In the genomic region with DNA sequence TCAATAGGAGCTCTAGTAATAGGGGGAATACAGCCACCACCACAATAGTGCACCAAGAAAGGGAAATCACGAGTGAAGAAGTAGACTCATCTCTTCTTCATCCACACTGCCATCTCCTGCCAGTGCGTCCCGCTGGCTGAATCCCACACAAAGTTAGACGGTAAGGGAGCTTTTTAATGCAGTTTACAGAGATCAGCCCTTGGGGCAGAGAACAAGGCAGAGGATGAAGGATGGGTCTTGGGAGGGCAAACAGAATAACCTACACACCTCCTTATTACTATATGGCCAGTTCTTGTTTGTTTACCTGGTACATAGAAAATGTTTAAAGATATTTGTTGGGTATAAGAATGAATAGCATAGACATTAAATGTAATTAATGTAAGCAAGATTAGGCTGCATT, we compare ENCODE assay signal across 26 cellular contexts.
"Had no signal": no experiment of that assay in that cellular context is flagged by ENCODE, and none has a peak within 500 bp of the region (broad histone marks: within the 10 kb centered on the region; RNA-seq: fewer than 3 reads in every experiment).

No MANE protein-coding gene starts in this region.

- H3K36me3 ChIP-seq: adrenal gland, esophagus muscularis mucosa, left ventricle myocardium inferior, neutrophil, ovary, prostate gland, thoracic aorta had no signal

- H3K4me1 ChIP-seq: prostate gland had no signal

- H3K9me3 Mint-ChIP-seq: activated CD4-positive, alpha-beta memory T cell treated with anti-CD3 and anti-CD28 coated beads for 36 hours; activated naive CD4-positive, alpha-beta T cell treated with anti-CD3 and anti-CD28 coated beads for 36 hours; activated naive CD8-positive, alpha-beta T cell treated with anti-CD3 and anti-CD28 coated beads for 36 hours; activated T-helper 1 cell treated with anti-CD3 and anti-CD28 coated beads, Interleukin-12 subunit alpha, Interleukin-12 subunit beta, Interleukin-2, Interleukin-4 antibody, amounts not matched to agents 30 ng/mL and 10 ng/mL and 1 ng/mL, durations not matched to agents 14 hours and 24 hours and 36 hours; nephron; stimulated activated effector memory CD8-positive, alpha-beta T cell treated with anti-CD3 and anti-CD28 coated beads, Interleukin-12 subunit alpha, Interleukin-12 subunit beta, amount 100 ng/mL, for 72 hours; stimulated activated naive CD8-positive, alpha-beta T cell treated with anti-CD3 and anti-CD28 coated beads, Interleukin-15, Interleukin-2, amounts not matched to agents 100 ng/mL and 50 ng/mL, for 24 hours had no signal

- H3K9me3 ChIP-seq: adrenal gland, esophagus muscularis mucosa, left ventricle myocardium inferior, neutrophil, ovary, prostate gland, thoracic aorta had no signal

- DNase-seq: activated CD4-positive, alpha-beta memory T cell treated with anti-CD3 and anti-CD28 coated beads for 36 hours; activated CD4-positive, alpha-beta T cell treated with anti-CD3 and anti-CD28 coated beads for 48 hours; activated CD8-positive, alpha-beta memory T cell treated with anti-CD3 and anti-CD28 coated beads, Interleukin-2, amount 50 U/mL, for 4 hours; activated effector memory CD4-positive, alpha-beta T cell treated with anti-CD3 and anti-CD28 coated beads, Interleukin-2, amount 50 U/mL, for 16 hours; activated naive CD4-positive, alpha-beta T cell treated with anti-CD3 and anti-CD28 coated beads for 36 hours; activated naive CD8-positive, alpha-beta T cell treated with anti-CD3 and anti-CD28 coated beads for 36 hours; activated T-cell treated with anti-CD3 and anti-CD28 coated beads, Interleukin-2, amount 50 U/mL, for 1 hour; aorta; cortex of kidney; left ventricle myocardium inferior; ovary; retina; stimulated activated CD4-positive, alpha-beta T cell treated with anti-CD3 and anti-CD28 coated beads, Interleukin-12 subunit alpha, Interleukin-12 subunit beta, amount 100 ng/mL, for 4 hours; stimulated activated CD4-positive, alpha-beta T cell treated with anti-CD3 and anti-CD28 coated beads, Interleukin-4, amount 100 ng/mL, for 24 hours had no signal

- H3K4me3 Mint-ChIP-seq: activated CD4-positive, alpha-beta memory T cell treated with anti-CD3 and anti-CD28 coated beads for 36 hours; activated naive CD4-positive, alpha-beta T cell treated with anti-CD3 and anti-CD28 coated beads for 36 hours; activated naive CD8-positive, alpha-beta T cell treated with anti-CD3 and anti-CD28 coated beads for 36 hours; activated T-helper 1 cell treated with anti-CD3 and anti-CD28 coated beads, Interleukin-12 subunit alpha, Interleukin-12 subunit beta, Interleukin-2, Interleukin-4 antibody, amounts not matched to agents 30 ng/mL and 10 ng/mL and 1 ng/mL, durations not matched to agents 14 hours and 24 hours and 36 hours; brain; nephron; stimulated activated effector memory CD8-positive, alpha-beta T cell treated with anti-CD3 and anti-CD28 coated beads, Interleukin-12 subunit alpha, Interleukin-12 subunit beta, amount 100 ng/mL, for 72 hours; stimulated activated naive CD8-positive, alpha-beta T cell treated with anti-CD3 and anti-CD28 coated beads, Interleukin-15, Interleukin-2, amounts not matched to agents 100 ng/mL and 50 ng/mL, for 24 hours had no signal

- H3K27ac Mint-ChIP-seq: activated CD4-positive, alpha-beta memory T cell treated with anti-CD3 and anti-CD28 coated beads for 36 hours; activated naive CD4-positive, alpha-beta T cell treated with anti-CD3 and anti-CD28 coated beads for 36 hours; activated naive CD8-positive, alpha-beta T cell treated with anti-CD3 and anti-CD28 coated beads for 36 hours; activated T-helper 1 cell treated with anti-CD3 and anti-CD28 coated beads, Interleukin-12 subunit alpha, Interleukin-12 subunit beta, Interleukin-2, Interleukin-4 antibody, amounts not matched to agents 30 ng/mL and 10 ng/mL and 1 ng/mL, durations not matched to agents 14 hours and 24 hours and 36 hours; brain; nephron; stimulated activated effector memory CD8-positive, alpha-beta T cell treated with anti-CD3 and anti-CD28 coated beads, Interleukin-12 subunit alpha, Interleukin-12 subunit beta, amount 100 ng/mL, for 72 hours; stimulated activated naive CD8-positive, alpha-beta T cell treated with anti-CD3 and anti-CD28 coated beads, Interleukin-15, Interleukin-2, amounts not matched to agents 100 ng/mL and 50 ng/mL, for 24 hours had no signal

- H3K4me1 Mint-ChIP-seq: activated naive CD8-positive, alpha-beta T cell treated with anti-CD3 and anti-CD28 coated beads for 36 hours; brain; nephron; stimulated activated effector memory CD8-positive, alpha-beta T cell treated with anti-CD3 and anti-CD28 coated beads, Interleukin-12 subunit alpha, Interleukin-12 subunit beta, amount 100 ng/mL, for 72 hours had no signal

- H3K27me3 Mint-ChIP-seq: activated CD4-positive, alpha-beta memory T cell treated with anti-CD3 and anti-CD28 coated beads for 36 hours; activated naive CD8-positive, alpha-beta T cell treated with anti-CD3 and anti-CD28 coated beads for 36 hours; brain; stimulated activated naive CD8-positive, alpha-beta T cell treated with anti-CD3 and anti-CD28 coated beads, Interleukin-15, Interleukin-2, amounts not matched to agents 100 ng/mL and 50 ng/mL, for 24 hours had no signal

- H3K36me3 Mint-ChIP-seq: activated CD4-positive, alpha-beta memory T cell treated with anti-CD3 and anti-CD28 coated beads for 36 hours; activated naive CD8-positive, alpha-beta T cell treated with anti-CD3 and anti-CD28 coated beads for 36 hours; brain; stimulated activated effector memory CD8-positive, alpha-beta T cell treated with anti-CD3 and anti-CD28 coated beads, Interleukin-12 subunit alpha, Interleukin-12 subunit beta, amount 100 ng/mL, for 72 hours had no signal

- H3K27me3 ChIP-seq: adrenal gland, esophagus muscularis mucosa, neutrophil, ovary had no signal

- H3K27ac ChIP-seq: adrenal gland, esophagus muscularis mucosa, left ventricle myocardium inferior, neutrophil, ovary, prostate gland, skin epidermis, thoracic aorta, VCaP had no signal

- H3K4me3 ChIP-seq: adrenal gland, esophagus muscularis mucosa, left ventricle myocardium inferior, ovary, prostate gland, skin epidermis, thoracic aorta had no signal
